In genomic region chr17:79168486-79169055, GRCh38 we compare ENCODE assay signal across 31 cellular contexts.
DNase-seq lines count a peak whose midpoint lies in the region; TF ChIP-seq lines count a peak whose summit lies in the region.
"Had no signal": no experiment of that assay in that cellular context is flagged by ENCODE, and none has a peak within 500 bp of the region (broad histone marks: within the 10 kb centered on the region; RNA-seq: fewer than 3 reads in every experiment).

No MANE protein-coding gene starts in this region.

- H3K4ac ChIP-seq in neuronal stem cell (ENCODE audit: low read length): peak overlapping the region; percentile 46

- H2AK5ac ChIP-seq in neuronal stem cell (ENCODE audit: low read depth, low read length): no peak overlapping the region

- H3K4me1 ChIP-seq in breast epithelium: no peaks in the 10 kb centered on the region
- H3K4me1 ChIP-seq in neuronal stem cell (ENCODE audit: control insufficient read depth in 2 of 2, insufficient read depth in 1 of 2, low read depth in 1 of 2, low read length in 2 of 2): peaks cover 0 to 5% of the 10 kb centered on the region in 2 donors
- H3K4me1 ChIP-seq in testis: no peaks in the 10 kb centered on the region
- H3K4me1 ChIP-seq: esophagus muscularis mucosa, SJCRH30, stomach, thyroid gland, uterus had no signal

- H3K79me1 ChIP-seq in neuronal stem cell (ENCODE audit: low read depth, low read length): no peaks in the 10 kb centered on the region

- H3K27me3 ChIP-seq in breast epithelium: peaks cover 0 to 70% of the 10 kb centered on the region in 2 donors
- peaks cover 0 to 78% (median 0%) of the 10 kb centered on the region in 3 experiments for H3K27me3 ChIP-seq in neuronal stem cell (ENCODE audit: control insufficient read depth in 3 of 3, insufficient read depth in 3 of 3, low read depth in 1 of 3, low read length in 3 of 3)
- no peaks in the 10 kb centered on the region for H3K27me3 ChIP-seq in testis
- H3K27me3 ChIP-seq: thyroid gland, uterus had no signal

- H3K4me3 ChIP-seq in breast epithelium (no peak overlapping the region), LNCaP clone FGC (ENCODE audit: low read depth, low read length) (no peak overlapping the region), neuronal stem cell (ENCODE audit: low read length in 2 of 2) (no peak overlapping the region), testis (no peak overlapping the region)
- H3K4me3 ChIP-seq: A549, esophagus muscularis mucosa, SJCRH30, stomach, thyroid gland, uterus had no signal

- H3K4me1 Mint-ChIP-seq in osteocyte (ENCODE audit: unreplicated experiment): no peaks in the 10 kb centered on the region
- H3K4me1 Mint-ChIP-seq: B cell; CD4-positive, alpha-beta memory T cell; central memory CD8-positive, alpha-beta T cell; endodermal cell had no signal

- no peaks in the 10 kb centered on the region for H3K9me3 Mint-ChIP-seq in osteocyte (ENCODE audit: unreplicated experiment)
- H3K9me3 Mint-ChIP-seq: central memory CD8-positive, alpha-beta T cell; dendritic cell treated with granulocyte-macrophage colony-stimulating factor and Interleukin-4, amounts not matched to agents 40 ng/mL and 50 ng/mL, for 4 days; endodermal cell had no signal

- H3K27ac ChIP-seq in breast epithelium: no peak overlapping the region
- H3K27ac ChIP-seq in neuronal stem cell (replicated peaks; ENCODE audit: low read length): no peak overlapping the region
- no peak overlapping the region for H3K27ac ChIP-seq in testis
- H3K27ac ChIP-seq: A549, esophagus muscularis mucosa, SJCRH30, stomach, thyroid gland, uterus had no signal

- peak; percentile 68 to 79 for DNase-seq in T47D (ENCODE audit: low read depth in 1 of 2, low spot score in 1 of 2)
- DNase-seq in breast epithelium (ENCODE audit: low spot score in 2 of 2): no peak
- DNase-seq in LNCaP clone FGC (ENCODE audit: low read depth): peak; percentile 25
- peak; percentile 75 for DNase-seq in SK-MEL-5 (ENCODE audit: low read depth, low spot score)
- DNase-seq in neuronal stem cell (ENCODE audit: low spot score): no peak
- DNase-seq in osteocyte (ENCODE audit: extremely low spot score, unreplicated experiment): no peak
- no peak for DNase-seq in KG1 (lab: John Stamatoyannopoulos, UW)
- no peak for DNase-seq in testis
- DNase-seq: activated CD4-positive, alpha-beta T cell treated with anti-CD3 and anti-CD28 coated beads, Interleukin-2, amount 50 U/mL, for 4 hours; activated T-cell treated with anti-CD3 and anti-CD28 coated beads, Interleukin-2, amount 50 U/mL, for 48 hours; CD4-positive, alpha-beta memory T cell; endodermal cell; foreskin fibroblast; kidney; left ventricle myocardium superior; NCI-H1092 treated with DMSO at 0.1 percent for 48 hours; NCI-H187 treated with DMSO at 0.1 percent for 48 hours; NCI-H2227 treated with DMSO at 0.1 percent for 48 hours; NCI-H69; stimulated activated CD4-positive, alpha-beta T cell treated with anti-CD3 and anti-CD28 coated beads, Interleukin-12 subunit alpha, Interleukin-12 subunit beta, amount 100 ng/mL, for 4 hours; stimulated activated CD4-positive, alpha-beta T cell treated with anti-CD3 and anti-CD28 coated beads, Interleukin-2, amount 100 ng/mL, for 48 hours; stomach; thyroid gland; uterus had no signal

- H3K4me3 Mint-ChIP-seq in osteocyte (ENCODE audit: unreplicated experiment): no peak overlapping the region
- H3K4me3 Mint-ChIP-seq: B cell; CD4-positive, alpha-beta memory T cell; central memory CD8-positive, alpha-beta T cell; dendritic cell treated with granulocyte-macrophage colony-stimulating factor and Interleukin-4, amounts not matched to agents 40 ng/mL and 50 ng/mL, for 4 days; endodermal cell had no signal

- no peaks in the 10 kb centered on the region for H3K36me3 Mint-ChIP-seq in osteocyte (ENCODE audit: unreplicated experiment)
- H3K36me3 Mint-ChIP-seq: CD4-positive, alpha-beta memory T cell had no signal

- H3K27me3 Mint-ChIP-seq in osteocyte (ENCODE audit: unreplicated experiment): peaks cover 11% of the 10 kb centered on the region

- H2BK12ac ChIP-seq in neuronal stem cell (ENCODE audit: low read length): peak overlapping the region; percentile 65

- no peak overlapping the region for H3K27ac Mint-ChIP-seq in osteocyte (ENCODE audit: unreplicated experiment)
- H3K27ac Mint-ChIP-seq: B cell; CD4-positive, alpha-beta memory T cell; dendritic cell treated with granulocyte-macrophage colony-stimulating factor and Interleukin-4, amounts not matched to agents 40 ng/mL and 50 ng/mL, for 4 days; endodermal cell; progenitor cell of endocrine pancreas had no signal

- peak overlapping the region; percentile 39 for H3K23ac ChIP-seq in neuronal stem cell (ENCODE audit: low read depth, low read length, poor library complexity)

- H3K9me3 ChIP-seq in breast epithelium (no peaks in the 10 kb centered on the region), neuronal stem cell (replicated peaks in 1 of 2; ENCODE audit: control insufficient read depth in 2 of 2, insufficient read depth in 1 of 2, low read depth in 1 of 2, low read length in 2 of 2) (no peaks in the 10 kb centered on the region), testis (no peaks in the 10 kb centered on the region)
- H3K9me3 ChIP-seq: A549, esophagus muscularis mucosa, SJCRH30, stomach, thyroid gland, uterus had no signal

- H2BK5ac ChIP-seq in neuronal stem cell (ENCODE audit: low read length): no peak overlapping the region

- H2AFZ ChIP-seq in neuronal stem cell (ENCODE audit: low read length): no peak overlapping the region

- no peaks in the 10 kb centered on the region for H3K36me3 ChIP-seq in breast epithelium
- H3K36me3 ChIP-seq in neuronal stem cell (replicated peaks in 1 of 2; ENCODE audit: control insufficient read depth in 2 of 2, insufficient read depth in 2 of 2, low read length in 2 of 2): no peaks in the 10 kb centered on the region
- H3K36me3 ChIP-seq in testis (ENCODE audit: low read depth, missing control alignments): no peaks in the 10 kb centered on the region
- H3K36me3 ChIP-seq: esophagus muscularis mucosa, SJCRH30, stomach, thyroid gland, uterus had no signal

- H4K91ac ChIP-seq in neuronal stem cell (ENCODE audit: low read depth, low read length, poor library complexity): no peak overlapping the region

- in situ Hi-C loops in T47D (cut with HindIII; ENCODE audit: low pct_unique_long_range_greater_than_20kb, low sequenced_read_pairs) (no loop called here), SK-MEL-5 (cut with HindIII; ENCODE audit: low pct_unique_long_range_greater_than_20kb, low sequenced_read_pairs) (no loop called here)

- H3K9ac ChIP-seq in neuronal stem cell (ENCODE audit: low read depth, low read length, poor library complexity): peak overlapping the region; percentile 78

- TF ChIP-seq CTCF in breast epithelium (IDR thresholded peaks at IDR 0.05) (no peak), LNCaP clone FGC (IDR thresholded peaks at IDR 0.05; ENCODE audit: control insufficient read depth, extremely low read depth, insufficient read depth) (peak; percentile 68), osteocyte (IDR thresholded peaks at IDR 0.05) (no peak), testis (IDR thresholded peaks at IDR 0.05) (no peak)

- TF ChIP-seq POLR2A in breast epithelium (IDR thresholded peaks at IDR 0.05) (no peak), testis (IDR thresholded peaks at IDR 0.05) (no peak)

- no CpG with 5 or more reads among the region's 20 CpGs for WGBS in neuronal stem cell (ENCODE audit: extremely low coverage in 2 of 2, insufficient read length in 2 of 2, insufficient replicate concordance in 1 of 2), 2 donors
- WGBS in testis, 2 donors: 95 to 96% methylated on average over 17 to 20 of the region's 20 CpGs

- no peak overlapping the region for H3K14ac ChIP-seq in neuronal stem cell (ENCODE audit: low read length)

- no peak overlapping the region for H2BK15ac ChIP-seq in neuronal stem cell (ENCODE audit: low read length)

- intact Hi-C loops in breast epithelium (cut with DNase I; ENCODE audit: low total_unique reads) (no loop called here), testis (cut with DNase I; ENCODE audit: low total_unique reads) (no loop called here)

- no peak overlapping the region for H3K4me2 ChIP-seq in neuronal stem cell (ENCODE audit: insufficient read depth, low read length, poor library complexity, severe bottlenecking)
- H3K4me2 ChIP-seq: A549 had no signal

- H4K8ac ChIP-seq in neuronal stem cell (ENCODE audit: low read depth, low read length): no peak overlapping the region

- H3K18ac ChIP-seq in neuronal stem cell (ENCODE audit: low read length): peak overlapping the region; percentile 80

- H2BK120ac ChIP-seq in neuronal stem cell (ENCODE audit: low read depth, low read length): no peak overlapping the region

Comparison
In these comparisons a context has a peak if more than half of its experiments do, and no peak if none do; other contexts are left out.
1. DNase-seq: peak in T47D (2 of 2), LNCaP clone FGC (single experiment) and SK-MEL-5 (single experiment); none in breast epithelium (0 of 2), neuronal stem cell (single experiment), osteocyte (single experiment), KG1 (single experiment) and testis (single experiment).